In genomic region chr2:188973650-188974049, GRCh38 we compare ENCODE assay signal across 17 cellular contexts. TPM values are rescaled to one million over a fixed set of nuclear protein-coding genes. Genes with fewer than 3 reads are reported as not detected.
DNase-seq lines count a peak whose midpoint lies in the region; ATAC-seq and TF ChIP-seq lines count a peak whose summit lies in the region.
"Had no signal": no experiment of that assay in that cellular context is flagged by ENCODE, and none has a peak within 500 bp of the region (broad histone marks: within the 10 kb centered on the region; RNA-seq: fewer than 3 reads in every experiment).

No MANE protein-coding gene starts in this region.

- no peaks in the 10 kb centered on the region for H3K36me3 ChIP-seq in GM23248 (ENCODE audit: low read depth)
- H3K36me3 ChIP-seq in muscle layer of colon (ENCODE audit: insufficient read depth, low read length) = no peaks in the 10 kb centered on the region
- H3K36me3 ChIP-seq in subcutaneous abdominal adipose tissue (ENCODE audit: control insufficient read depth in 5 of 5, insufficient read depth in 5 of 5, low read length in 5 of 5) = no peaks in the 10 kb centered on the region

- H3K4me3 Mint-ChIP-seq in activated T-helper 17 cell treated with anti-CD3 and anti-CD28 coated beads, Interleukin-2, amount 50 U/mL, for 72 hours = no peak overlapping the region
- H3K4me3 Mint-ChIP-seq: IgD-negative memory B cell had no signal

- peaks cover 47% of the 10 kb centered on the region for H3K79me2 ChIP-seq in GM23248 (ENCODE audit: insufficient read depth)

- in situ Hi-C loops in GM23248 (cut with MboI) = no loop called here

- DNase-seq in GM23248 (peak; percentile 38), cardiac fibroblast (ENCODE audit: low read depth in 2 of 2) (peak in 1 of 2 donors; percentile 59), HT-29 (ENCODE audit: low spot score) (no peak), NCI-H1436 treated with DMSO at 0.1 percent for 48 hours (lab: John Stamatoyannopoulos, UW) (no peak)
- DNase-seq: activated T-cell treated with anti-CD3 and anti-CD28 coated beads, Interleukin-2, amount 50 U/mL, for 1 hour; C1 segment of cervical spinal cord; effector memory CD4-positive, alpha-beta T cell; hypothalamus; NCI-H1092 treated with DMSO at 0.1 percent for 48 hours; nucleus accumbens; stimulated activated CD4-positive, alpha-beta T cell treated with anti-CD3 and anti-CD28 coated beads, Interleukin-1b, Interleukin-23, amount 100 ng/mL, for 48 hours had no signal

- peak overlapping the region; percentile 90 for H3K9ac ChIP-seq in GM23248
- peak overlapping the region; percentile 88 for H3K9ac ChIP-seq in muscle layer of colon (ENCODE audit: low read length)
- peak overlapping the region in 4 of 5 donors; percentile 42 to 91 (median 66) for H3K9ac ChIP-seq in subcutaneous abdominal adipose tissue (ENCODE audit: low read length in 5 of 5)

- no peaks in the 10 kb centered on the region for H4K20me1 ChIP-seq in GM23248 (ENCODE audit: insufficient read depth)

- H3K9me2 ChIP-seq in GM23248 (ENCODE audit: insufficient read depth) = no peaks in the 10 kb centered on the region

- peaks cover 72% of the 10 kb centered on the region for H3F3A ChIP-seq in GM23248 (ENCODE audit: insufficient read depth)

- H3K27ac Mint-ChIP-seq in activated T-helper 17 cell treated with anti-CD3 and anti-CD28 coated beads, Interleukin-2, amount 50 U/mL, for 72 hours = no peak overlapping the region
- H3K27ac Mint-ChIP-seq: IgD-negative memory B cell had no signal

- peak overlapping the region; percentile 82 for H2AFZ ChIP-seq in GM23248

- H3K36me3 Mint-ChIP-seq in activated T-helper 17 cell treated with anti-CD3 and anti-CD28 coated beads, Interleukin-2, amount 50 U/mL, for 72 hours (ENCODE audit: low read depth) = no peaks in the 10 kb centered on the region
- H3K36me3 Mint-ChIP-seq: IgD-negative memory B cell had no signal

- H3K27me3 ChIP-seq in GM23248 (replicated peaks; ENCODE audit: insufficient read depth) (no peaks in the 10 kb centered on the region), muscle layer of colon (ENCODE audit: control insufficient read depth in 1 of 2, insufficient read depth in 2 of 2, low read length in 2 of 2) (no peaks in the 10 kb centered on the region), subcutaneous abdominal adipose tissue (ENCODE audit: control insufficient read depth in 5 of 5, insufficient read depth in 4 of 5, low read length in 5 of 5) (no peaks in the 10 kb centered on the region)

- H3K4me2 ChIP-seq in GM23248 (ENCODE audit: unreplicated experiment) = peak overlapping the region; percentile 97

- H3K4me1 Mint-ChIP-seq in activated T-helper 17 cell treated with anti-CD3 and anti-CD28 coated beads, Interleukin-2, amount 50 U/mL, for 72 hours = peaks cover 2% of the 10 kb centered on the region
- H3K4me1 Mint-ChIP-seq: IgD-negative memory B cell had no signal

- H3K27me3 Mint-ChIP-seq in activated T-helper 17 cell treated with anti-CD3 and anti-CD28 coated beads, Interleukin-2, amount 50 U/mL, for 72 hours = peaks cover 6% of the 10 kb centered on the region

- peaks cover 61% of the 10 kb centered on the region for H3K4me1 ChIP-seq in GM23248 (ENCODE audit: insufficient read depth)
- peaks cover 29% of the 10 kb centered on the region for H3K4me1 ChIP-seq in muscle layer of colon (ENCODE audit: insufficient read depth, low read length)
- H3K4me1 ChIP-seq in subcutaneous abdominal adipose tissue (ENCODE audit: control insufficient read depth in 5 of 5, insufficient read depth in 5 of 5, low read length in 5 of 5) = peaks cover 1 to 31% (median 19%) of the 10 kb centered on the region in 5 donors

- H3K9me3 ChIP-seq in GM23248 (ENCODE audit: low read depth) (no peaks in the 10 kb centered on the region), muscle layer of colon (ENCODE audit: low read length) (no peaks in the 10 kb centered on the region), subcutaneous abdominal adipose tissue (ENCODE audit: control insufficient read depth in 5 of 5, low read length in 5 of 5) (no peaks in the 10 kb centered on the region)

- no peaks in the 10 kb centered on the region for H3K9me3 Mint-ChIP-seq in activated T-helper 17 cell treated with anti-CD3 and anti-CD28 coated beads, Interleukin-2, amount 50 U/mL, for 72 hours
- H3K9me3 Mint-ChIP-seq: IgD-negative memory B cell had no signal

- ATAC-seq in activated T-helper 17 cell treated with anti-CD3 and anti-CD28 coated beads, Interleukin-2, amount 50 U/mL, for 72 hours (replicated peaks) = no peak
- ATAC-seq in GM21381 (IDR thresholded peaks at IDR 0.05; ENCODE audit: unreplicated experiment) = no peak

- WGBS in GM23248 (ENCODE audit: low coverage in 1 of 2, low lambda C conversion rate in 2 of 2, missing lambda C conversion rate in 2 of 2), 2 experiments = 3 to 5% methylated on average over 3 of the region's 3 CpGs

- TF ChIP-seq CTCF in cardiac fibroblast (IDR thresholded peaks at IDR 0.05; ENCODE audit: low read depth, low read length) = no peak

- H3K4me3 ChIP-seq in GM23248 = peak overlapping the region; percentile 85
- H3K4me3 ChIP-seq in cardiac fibroblast (replicated peaks in 1 of 2; ENCODE audit: low read depth in 2 of 2, low read length in 2 of 2) = peak overlapping the region; percentile 60 to 71
- peak overlapping the region; percentile 51 to 75 for H3K4me3 ChIP-seq in muscle layer of colon (ENCODE audit: low read depth in 1 of 2, low read length in 2 of 2)
- peak overlapping the region; percentile 65 to 86 (median 78) for H3K4me3 ChIP-seq in subcutaneous abdominal adipose tissue (ENCODE audit: low read depth in 1 of 5, low read length in 5 of 5)

- peak overlapping the region; percentile 89 for H3K27ac ChIP-seq in GM23248
- peak overlapping the region; percentile 98 for H3K27ac ChIP-seq in muscle layer of colon (ENCODE audit: low read depth, low read length)
- H3K27ac ChIP-seq in subcutaneous abdominal adipose tissue (ENCODE audit: low read depth, low read length) = peak overlapping the region; percentile 99

RNA-seq across cellular contexts. Expression of gene COL3A1, which starts 0.5 kb away (rescaled TPM):
- 2,141 and 2,153 TPM in 2 replicates for total RNA-seq in GM23248 (2014; rRNA removed; shearing (Covaris generic))
- 977 and 987 TPM in 2 replicates for polyA plus RNA-seq in GM23248 (2016; fragmentation: Nextera tagmentation; extraction: Ambion mirVana)
- total RNA-seq in activated T-helper 17 cell treated with anti-CD3 and anti-CD28 coated beads, Interleukin-2, amount 50 U/mL, for 72 hours = under 1 TPM in 1 of 2 donors, not detected in 1; 0.64 TPM
- not detected in 2 replicates for total RNA-seq in HT-29 (2014; rRNA removed; shearing (Covaris generic))
- total RNA-seq: OCI-LY7 had no signal
- polyA plus RNA-seq: IgD-negative memory B cell had no signal

Comparison
In these comparisons a context has a peak if more than half of its experiments do, and no peak if none do; other contexts are left out.
1. RNA of gene COL3A1, which starts 0.5 kb away (total RNA-seq): 2,141 to 2,153 TPM in GM23248; 0.64 TPM in activated T-helper 17 cell treated with anti-CD3 and anti-CD28 coated beads, Interleukin-2, amount 50 U/mL, for 72 hours and not detected in HT-29; every median in the first group is over 1,000 times any median in the second.
2. Peak in every context shown above with its lines, with median percentiles within 50 percentile points of each other: H3K27ac ChIP-seq, H3K4me3 ChIP-seq and H3K9ac ChIP-seq.